In the genomic region with DNA sequence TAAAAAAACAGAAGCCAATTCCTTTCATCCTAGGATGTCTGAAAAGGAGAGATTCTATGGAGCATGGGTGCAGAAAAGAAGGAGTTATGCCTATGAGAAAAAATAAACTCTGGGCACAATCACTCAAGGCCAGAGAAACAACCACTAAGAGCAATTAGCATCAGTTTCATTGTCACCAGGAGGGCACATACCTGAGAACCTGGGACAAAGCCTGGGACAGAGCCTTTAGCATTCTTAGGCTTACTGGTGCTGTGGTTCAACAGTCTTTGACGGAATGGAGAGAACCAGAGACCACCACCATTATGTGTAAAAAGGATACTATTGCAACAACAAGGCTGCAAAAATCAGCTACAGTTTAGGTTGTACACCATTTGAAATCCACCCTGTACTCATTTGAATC, we compare ENCODE assay signal across 28 cellular contexts.
"Had no signal": no experiment of that assay in that cellular context is flagged by ENCODE, and none has a peak within 500 bp of the region (broad histone marks: within the 10 kb centered on the region; RNA-seq: fewer than 3 reads in every experiment).

No MANE protein-coding gene starts in this region.

- H3K36me3 Mint-ChIP-seq: immature natural killer cell; mesothelial cell of epicardium; naive B cell; stimulated activated naive B cell treated with anti-CD40 and anti-IgM and Interleukin-4, amounts not matched to agents 10 μg/mL and 1 μg/mL and 100 μg/mL, for 72 hours had no signal

- H3K36me3 ChIP-seq: left lung, lower lobe of right lung, ovary, right atrium auricular region, stomach, thyroid gland, transverse colon, upper lobe of left lung, vagina had no signal

- H3K9me3 Mint-ChIP-seq: natural killer cell treated with Interleukin-12 subunit alpha and Interleukin-12 subunit beta and Interleukin-15 and Interleukin-18, amount 100 ng/mL, for 72 hours had no signal

- H3K27ac Mint-ChIP-seq: immature natural killer cell; mesothelial cell of epicardium; naive B cell; natural killer cell treated with Interleukin-12 subunit alpha and Interleukin-12 subunit beta and Interleukin-15 and Interleukin-18, amount 100 ng/mL, for 72 hours; progenitor cell of endocrine pancreas; stimulated activated naive B cell treated with anti-CD40 and anti-IgM and Interleukin-4, amounts not matched to agents 10 μg/mL and 1 μg/mL and 100 μg/mL, for 72 hours had no signal

- H3K4me1 Mint-ChIP-seq: immature natural killer cell; mesothelial cell of epicardium; naive B cell; stimulated activated naive B cell treated with anti-CD40 and anti-IgM and Interleukin-4, amounts not matched to agents 10 μg/mL and 1 μg/mL and 100 μg/mL, for 72 hours had no signal

- DNase-seq: immature natural killer cell; kidney; left colon; left lung; lower lobe of right lung; mammary epithelial cell; mesenchymal stem cell; naive B cell; ovary; stimulated activated CD4-positive, alpha-beta T cell treated with anti-CD3 and anti-CD28 coated beads, Interleukin-12 subunit alpha, Interleukin-12 subunit beta, amount 100 ng/mL, for 4 hours; stimulated activated CD4-positive, alpha-beta T cell treated with anti-CD3 and anti-CD28 coated beads, Interleukin-15, amount 100 ng/mL, for 24 hours; stimulated activated CD4-positive, alpha-beta T cell treated with anti-CD3 and anti-CD28 coated beads, Interleukin-2, amount 100 ng/mL, for 24 hours; stimulated activated CD4-positive, alpha-beta T cell treated with anti-CD3 and anti-CD28 coated beads, Interleukin-4, amount 100 ng/mL, for 1 hour; stimulated activated naive B cell treated with anti-CD40 and anti-IgM and Interleukin-4, amounts not matched to agents 10 μg/mL and 1 μg/mL and 100 μg/mL, for 72 hours; stimulated activated naive CD8-positive, alpha-beta T cell treated with anti-CD3 and anti-CD28 coated beads, Interleukin-15, Interleukin-2, amounts not matched to agents 100 U/mL and 50 U/mL, for 24 hours; stomach; testis; thyroid gland; transverse colon; upper lobe of left lung had no signal

- H3K4me1 ChIP-seq: left lung, lower lobe of right lung, right atrium auricular region, stomach, testis, thyroid gland, transverse colon, upper lobe of left lung, vagina had no signal

- H3K27me3 ChIP-seq: left lung, ovary, right atrium auricular region, stomach, testis, thyroid gland, transverse colon, upper lobe of left lung, vagina had no signal

- H3K4me3 ChIP-seq: left lung, lower lobe of right lung, ovary, right atrium auricular region, skin epidermis, stomach, testis, thyroid gland, transverse colon, upper lobe of left lung, vagina had no signal

- H3K27ac ChIP-seq: left lung, lower lobe of right lung, ovary, right atrium auricular region, skin epidermis, stomach, testis, thyroid gland, transverse colon, upper lobe of left lung, vagina had no signal

- H3K9me3 ChIP-seq: left lung, ovary, testis, thyroid gland, transverse colon, vagina had no signal

- H3K27me3 Mint-ChIP-seq: progenitor cell of endocrine pancreas had no signal

- H3K4me3 Mint-ChIP-seq: immature natural killer cell; mesothelial cell of epicardium; naive B cell; natural killer cell treated with Interleukin-12 subunit alpha and Interleukin-12 subunit beta and Interleukin-15 and Interleukin-18, amount 100 ng/mL, for 72 hours; stimulated activated naive B cell treated with anti-CD40 and anti-IgM and Interleukin-4, amounts not matched to agents 10 μg/mL and 1 μg/mL and 100 μg/mL, for 72 hours had no signal

- FAIRE-seq: islet of Langerhans, kidney had no signal

- ATAC-seq: left colon; left lung; lower lobe of right lung; natural killer cell treated with Interleukin-12 subunit alpha and Interleukin-12 subunit beta and Interleukin-15 and Interleukin-18, amount 100 ng/mL, for 72 hours; sciatic nerve; stimulated activated naive B cell treated with anti-CD40 and anti-IgM and Interleukin-4, amounts not matched to agents 10 μg/mL and 1 μg/mL and 100 μg/mL, for 72 hours; stimulated activated naive CD8-positive, alpha-beta T cell treated with anti-CD3 and anti-CD28 coated beads, Interleukin-15, Interleukin-2, amounts not matched to agents 100 U/mL and 50 U/mL, for 24 hours had no signal
